ENCODE assay signal across 18 cellular contexts in genomic region chr3:12979947-12980487, GRCh38.
"Had no signal": no experiment of that assay in that cellular context is flagged by ENCODE, and none has a peak within 500 bp of the region (broad histone marks: within the 10 kb centered on the region; RNA-seq: fewer than 3 reads in every experiment).

No MANE protein-coding gene starts in this region.

- H3K4me3 Mint-ChIP-seq: endodermal cell; naive thymus-derived CD8-positive, alpha-beta T cell had no signal

- H3K9me3 Mint-ChIP-seq: endodermal cell; naive thymus-derived CD8-positive, alpha-beta T cell had no signal

- H3K4me3 ChIP-seq: coronary artery, mucosa of descending colon, stomach, thoracic aorta, transverse colon had no signal

- H3K27me3 Mint-ChIP-seq: naive thymus-derived CD8-positive, alpha-beta T cell had no signal

- H3K27ac Mint-ChIP-seq: endodermal cell had no signal

- DNase-seq: effector CD4-positive, alpha-beta T cell; foreskin keratinocyte; hippocampal formation; left colon; mammary epithelial cell; mucosa of descending colon; stimulated activated CD4-positive, alpha-beta T cell treated with anti-CD3 and anti-CD28 coated beads, Interleukin-2, amount 100 ng/mL, for 24 hours; stimulated activated CD4-positive, alpha-beta T cell treated with anti-CD3 and anti-CD28 coated beads, Interleukin-4, amount 100 ng/mL, for 4 hours; stimulated activated naive CD4-positive, alpha-beta T cell; stomach; substantia nigra; transverse colon had no signal

- H3K9me3 ChIP-seq: mucosa of descending colon, neutrophil, stomach, thoracic aorta, transverse colon had no signal

- H3K27me3 ChIP-seq: neutrophil, stomach, transverse colon had no signal

- ATAC-seq: foreskin keratinocyte; naive thymus-derived CD8-positive, alpha-beta T cell; sciatic nerve had no signal

- H3K4me1 ChIP-seq: foreskin keratinocyte, transverse colon had no signal

- H3K36me3 ChIP-seq: thoracic aorta, transverse colon had no signal

- H3K27ac ChIP-seq: coronary artery, foreskin keratinocyte, neutrophil, stomach, thoracic aorta, transverse colon had no signal
